ENCODE assay signal across 33 cellular contexts in the genomic region with DNA sequence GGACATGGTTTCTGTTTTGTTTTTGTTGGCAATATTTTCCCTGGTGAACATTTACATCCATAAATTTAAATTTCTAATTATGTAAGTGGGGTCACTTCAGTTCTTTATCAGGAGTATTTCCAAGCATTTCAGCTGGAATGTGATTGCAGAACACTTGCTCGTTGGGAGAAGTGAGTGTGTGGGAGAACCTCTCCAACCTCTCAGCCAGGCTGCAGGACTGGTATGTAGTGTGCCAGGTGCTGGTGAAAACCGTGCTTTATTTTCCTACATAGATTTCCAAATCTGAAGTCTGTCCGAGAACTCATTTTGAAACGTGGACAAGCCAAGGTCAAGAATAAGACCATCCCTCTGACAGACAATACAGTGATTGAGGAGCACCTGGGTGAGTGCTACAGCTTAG. TPM values are rescaled to one million over a fixed set of nuclear protein-coding genes. Genes with fewer than 3 reads are reported as not detected.
"Had no signal": no experiment of that assay in that cellular context is flagged by ENCODE, and none has a peak within 500 bp of the region (broad histone marks: within the 10 kb centered on the region; RNA-seq: fewer than 3 reads in every experiment).

No MANE protein-coding gene starts in this region.

- ATAC-seq: gastrocnemius medialis; mucosa of descending colon; natural killer cell treated with Interleukin-12 subunit alpha and Interleukin-12 subunit beta and Interleukin-15 and Interleukin-18, amount 100 ng/mL, for 72 hours; sciatic nerve; stimulated activated effector memory CD8-positive, alpha-beta T cell treated with anti-CD3 and anti-CD28 coated beads, Interleukin-12 subunit alpha, Interleukin-12 subunit beta, amount 100 ng/mL, for 72 hours; stimulated activated naive CD8-positive, alpha-beta T cell treated with anti-CD3 and anti-CD28 coated beads, Interleukin-15, amount 100 ng/mL, for 72 hours; T-helper 17 cell had no signal

- H3K4me3 Mint-ChIP-seq: activated naive CD4-positive, alpha-beta T cell treated with anti-CD3 and anti-CD28 coated beads, Interleukin-2, amount 10 ng/mL, durations not matched to agents 7 days and 5 days; activated T-helper 1 cell treated with anti-CD3 and anti-CD28 coated beads, Interleukin-12 subunit alpha, Interleukin-12 subunit beta, Interleukin-2, Interleukin-4 antibody, amounts not matched to agents 30 ng/mL and 10 ng/mL and 1 ng/mL, durations not matched to agents 14 hours and 24 hours and 36 hours; natural killer cell treated with Interleukin-12 subunit alpha and Interleukin-12 subunit beta and Interleukin-15 and Interleukin-18, amount 100 ng/mL, for 72 hours; stimulated activated effector memory CD8-positive, alpha-beta T cell treated with anti-CD3 and anti-CD28 coated beads, Interleukin-12 subunit alpha, Interleukin-12 subunit beta, amount 100 ng/mL, for 72 hours; stimulated activated naive CD8-positive, alpha-beta T cell treated with anti-CD3 and anti-CD28 coated beads, Interleukin-15, amount 100 ng/mL, for 72 hours; T-helper 17 cell had no signal

- H3K9me3 Mint-ChIP-seq: activated naive CD4-positive, alpha-beta T cell treated with anti-CD3 and anti-CD28 coated beads, Interleukin-2, amount 10 ng/mL, durations not matched to agents 7 days and 5 days; activated T-helper 1 cell treated with anti-CD3 and anti-CD28 coated beads, Interleukin-12 subunit alpha, Interleukin-12 subunit beta, Interleukin-2, Interleukin-4 antibody, amounts not matched to agents 30 ng/mL and 10 ng/mL and 1 ng/mL, durations not matched to agents 14 hours and 24 hours and 36 hours; natural killer cell treated with Interleukin-12 subunit alpha and Interleukin-12 subunit beta and Interleukin-15 and Interleukin-18, amount 100 ng/mL, for 72 hours; stimulated activated effector memory CD8-positive, alpha-beta T cell treated with anti-CD3 and anti-CD28 coated beads, Interleukin-12 subunit alpha, Interleukin-12 subunit beta, amount 100 ng/mL, for 72 hours; stimulated activated naive CD8-positive, alpha-beta T cell treated with anti-CD3 and anti-CD28 coated beads, Interleukin-15, amount 100 ng/mL, for 72 hours had no signal

- H3K4me3 ChIP-seq: colonic mucosa, gastrocnemius medialis, left ventricle myocardium inferior, mucosa of descending colon, skin epidermis, thyroid gland had no signal

- H3K27ac Mint-ChIP-seq: activated naive CD4-positive, alpha-beta T cell treated with anti-CD3 and anti-CD28 coated beads, Interleukin-2, amount 10 ng/mL, durations not matched to agents 7 days and 5 days; activated T-helper 1 cell treated with anti-CD3 and anti-CD28 coated beads, Interleukin-12 subunit alpha, Interleukin-12 subunit beta, Interleukin-2, Interleukin-4 antibody, amounts not matched to agents 30 ng/mL and 10 ng/mL and 1 ng/mL, durations not matched to agents 14 hours and 24 hours and 36 hours; natural killer cell treated with Interleukin-12 subunit alpha and Interleukin-12 subunit beta and Interleukin-15 and Interleukin-18, amount 100 ng/mL, for 72 hours had no signal

- H3K9ac ChIP-seq: SK-N-SH had no signal

- H3K27me3 ChIP-seq: colonic mucosa, gastrocnemius medialis, thyroid gland had no signal

- H3K27me3 Mint-ChIP-seq: activated naive CD4-positive, alpha-beta T cell treated with anti-CD3 and anti-CD28 coated beads, Interleukin-2, amount 10 ng/mL, durations not matched to agents 7 days and 5 days; natural killer cell treated with Interleukin-12 subunit alpha and Interleukin-12 subunit beta and Interleukin-15 and Interleukin-18, amount 100 ng/mL, for 72 hours; stimulated activated naive CD8-positive, alpha-beta T cell treated with anti-CD3 and anti-CD28 coated beads, Interleukin-15, amount 100 ng/mL, for 72 hours; T-helper 17 cell had no signal

- H3K9me3 ChIP-seq: colonic mucosa, gastrocnemius medialis, left ventricle myocardium inferior, mucosa of descending colon, SK-N-SH, thyroid gland had no signal

- H3K27ac ChIP-seq: colonic mucosa, gastrocnemius medialis, left ventricle myocardium inferior, skin epidermis, thyroid gland had no signal

- DNase-seq: activated CD4-positive, alpha-beta T cell treated with anti-CD3 and anti-CD28 coated beads, Interleukin-2, amount 50 U/mL, for 1 hour; activated CD4-positive, CD25-positive, alpha-beta regulatory T cell treated with anti-CD3 and anti-CD28 coated beads, Interleukin-2, amount 50 U/mL, for 72 hours; activated effector memory CD4-positive, alpha-beta T cell treated with anti-CD3 and anti-CD28 coated beads, Interleukin-2, amount 50 U/mL, for 16 hours; activated naive CD4-positive, alpha-beta T cell treated with anti-CD3 and anti-CD28 coated beads, Interleukin-2, amount 10 ng/mL, durations not matched to agents 7 days and 5 days; activated T-cell treated with anti-CD3 and anti-CD28 coated beads for 4 hours; colonic mucosa; effector CD8-positive, alpha-beta T cell; erythroblast; gastrocnemius medialis; glutamatergic neuron; left ventricle myocardium inferior; mucosa of descending colon; SK-N-SH; stimulated activated CD4-positive, alpha-beta T cell treated with anti-CD3 and anti-CD28 coated beads, Interleukin-12 subunit alpha, Interleukin-12 subunit beta, amount 100 ng/mL, for 4 hours; stimulated activated CD4-positive, alpha-beta T cell treated with anti-CD3 and anti-CD28 coated beads, Interleukin-4, amount 100 ng/mL, for 24 hours; stimulated activated naive CD8-positive, alpha-beta T cell treated with anti-CD3 and anti-CD28 coated beads, Interleukin-15, amount 100 ng/mL, for 72 hours; SW 1271; T-helper 17 cell; T1000; thyroid gland had no signal

- H3K4me2 ChIP-seq: SK-N-SH had no signal

RNA-seq across cellular contexts. Expression of a gene that starts 30.2 kb away (rescaled TPM):
- total RNA-seq: activated T-helper 1 cell treated with anti-CD3 and anti-CD28 coated beads, Interleukin-12 subunit alpha, Interleukin-12 subunit beta, Interleukin-2, Interleukin-4 antibody, amounts not matched to agents 30 ng/mL and 10 ng/mL and 1 ng/mL, durations not matched to agents 14 hours and 24 hours and 36 hours; bronchial epithelial cell; colonic mucosa; dermis microvascular lymphatic vessel endothelial cell; gastrocnemius medialis; left ventricle myocardium inferior; lung microvascular endothelial cell; mesenteric fat pad; mucosa of descending colon; myocyte; natural killer cell treated with Interleukin-12 subunit alpha and Interleukin-12 subunit beta and Interleukin-15 and Interleukin-18, amount 100 ng/mL, for 72 hours; osteocyte; posterior vena cava; renal cortical epithelial cell; thyroid gland had no signal
